Comparison of ENCODE assay signal across 14 cellular contexts in the genomic region with DNA sequence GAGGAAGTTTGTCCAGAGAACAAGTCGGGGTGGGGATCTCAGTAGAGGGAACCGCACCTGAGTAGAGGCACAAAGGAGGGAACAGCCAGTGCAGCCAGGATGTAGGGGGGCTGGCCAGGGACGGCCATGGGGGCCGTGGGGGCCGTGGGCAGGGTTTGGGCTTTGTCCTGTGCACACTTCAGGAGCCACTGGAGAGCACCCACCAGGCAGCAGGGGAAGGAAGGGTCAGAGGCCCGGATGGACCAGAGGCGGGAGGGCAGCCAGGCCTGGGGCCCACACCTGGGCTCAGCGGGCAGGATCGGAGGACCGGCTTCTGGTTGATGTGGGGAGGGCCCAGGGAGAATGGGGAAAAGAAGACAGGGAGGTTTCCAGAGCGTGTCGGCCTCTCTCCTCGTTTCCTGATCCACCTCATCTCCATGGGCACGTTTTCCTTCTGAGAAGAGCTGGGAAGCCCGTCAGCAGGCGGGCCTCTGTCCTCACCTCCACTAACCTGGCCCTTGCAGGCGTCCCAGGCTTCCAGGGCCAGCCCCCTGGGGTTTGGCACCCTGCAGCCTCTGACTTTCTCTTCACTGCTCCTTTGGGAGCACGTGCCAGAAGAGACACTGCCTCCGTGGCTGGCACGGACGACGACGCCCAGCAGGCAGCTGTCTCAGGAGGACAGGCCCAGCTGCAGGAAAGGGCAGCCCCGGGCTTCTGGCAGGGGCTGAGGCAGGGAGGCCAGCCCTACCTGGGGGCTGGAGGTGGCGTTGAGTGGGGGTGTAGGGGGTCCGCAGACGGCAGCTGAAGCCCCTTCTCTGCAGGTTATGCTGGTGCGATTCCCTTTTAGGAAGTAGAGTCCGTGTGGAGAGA. TPM values are rescaled to one million over a fixed set of nuclear protein-coding genes. Genes with fewer than 3 reads are reported as not detected.
DNase-seq lines count a peak whose midpoint lies in the region; TF ChIP-seq lines count a peak whose summit lies in the region.
"Had no signal": no experiment of that assay in that cellular context is flagged by ENCODE, and none has a peak within 500 bp of the region (broad histone marks: within the 10 kb centered on the region; RNA-seq: fewer than 3 reads in every experiment).

No MANE protein-coding gene starts in this region.

- H3K4me1 Mint-ChIP-seq in Calu3 (ENCODE audit: low read depth, unreplicated experiment) = no peaks in the 10 kb centered on the region

- no peaks in the 10 kb centered on the region for H3K27me3 Mint-ChIP-seq in Calu3 (ENCODE audit: unreplicated experiment)

- H3K36me3 ChIP-seq in adipocyte (ENCODE audit: control insufficient read depth, insufficient read depth, low read length, severe bottlenecking) = no peaks in the 10 kb centered on the region
- H3K36me3 ChIP-seq in left ventricle myocardium inferior = peaks cover 2% of the 10 kb centered on the region
- H3K36me3 ChIP-seq in neuron (ENCODE audit: insufficient read depth, low read length) = no peaks in the 10 kb centered on the region
- no peaks in the 10 kb centered on the region for H3K36me3 ChIP-seq in adrenal gland (replicated peaks in 1 of 2)

- H3K27ac ChIP-seq in left ventricle myocardium inferior (replicated peaks) (peak overlapping the region; percentile 90), adrenal gland (no peak overlapping the region)

- H3K36me3 Mint-ChIP-seq in Calu3 (ENCODE audit: insufficient read depth, unreplicated experiment) = peaks cover 3% of the 10 kb centered on the region

- peaks cover 24% of the 10 kb centered on the region for H3K4me1 ChIP-seq in adipocyte (ENCODE audit: control insufficient read depth, insufficient read depth, low read length)
- peaks cover 28% of the 10 kb centered on the region for H3K4me1 ChIP-seq in left ventricle myocardium inferior
- peaks cover 22% of the 10 kb centered on the region for H3K4me1 ChIP-seq in neuron (ENCODE audit: insufficient read depth, low read length)
- H3K4me1 ChIP-seq in adrenal gland (replicated peaks in 1 of 2) = peaks cover 0 to 13% of the 10 kb centered on the region in 2 donors

- H2AFZ ChIP-seq in neuron (ENCODE audit: low read depth, low read length) = peak overlapping the region; percentile 2

- H3K27ac Mint-ChIP-seq in Calu3 (ENCODE audit: unreplicated experiment) = no peak overlapping the region
- H3K27ac Mint-ChIP-seq: activated CD8-positive, alpha-beta T cell treated with anti-CD3 and anti-CD28 coated beads, Interleukin-2, amount 10 ng/mL, durations not matched to agents 7 days and 5 days had no signal

- intact Hi-C loops in Calu3 (cut with micrococcal nuclease; ENCODE audit: unreplicated experiment) = no loop called here
- intact Hi-C loops in left ventricle myocardium inferior (cut with micrococcal nuclease) = no loop called here
- intact Hi-C loops in adrenal gland (cut with DNase I) = no loop called here

- H3K9me3 ChIP-seq in adipocyte (ENCODE audit: control insufficient read depth, low read length) (peaks cover 3% of the 10 kb centered on the region), left ventricle myocardium inferior (replicated peaks) (no peaks in the 10 kb centered on the region), neuron (ENCODE audit: low read length) (no peaks in the 10 kb centered on the region), adrenal gland (replicated peaks in 1 of 3) (no peaks in the 10 kb centered on the region)

- no peaks in the 10 kb centered on the region for H3K9me3 Mint-ChIP-seq in Calu3 (ENCODE audit: low read depth, unreplicated experiment)

- TF ChIP-seq POLR2A in adrenal gland (IDR thresholded peaks at IDR 0.05) = no peak

- H3K27me3 ChIP-seq in adipocyte (replicated peaks; ENCODE audit: control insufficient read depth, insufficient read depth, low read length) (no peaks in the 10 kb centered on the region), left ventricle myocardium inferior (ENCODE audit: low read depth) (no peaks in the 10 kb centered on the region), neuron (ENCODE audit: insufficient read depth, low read length) (no peaks in the 10 kb centered on the region), adrenal gland (no peaks in the 10 kb centered on the region)

- peak overlapping the region; percentile 68 for H3K9ac ChIP-seq in adipocyte (ENCODE audit: low read length)

- TF ChIP-seq CTCF in Calu3 (IDR thresholded peaks at IDR 0.05; ENCODE audit: unreplicated experiment) = no peak
- TF ChIP-seq CTCF in left ventricle myocardium inferior (IDR thresholded peaks at IDR 0.05; ENCODE audit: borderline replicate concordance) = no peak
- TF ChIP-seq CTCF in adrenal gland (IDR thresholded peaks at IDR 0.05) = no peak

- CTCF ChIA-PET in Calu3 (lab: Charles Lee) = no interaction called here

- DNase-seq in Calu3 = no peak
- no peak for DNase-seq in adipocyte (ENCODE audit: low read depth)
- no peak for DNase-seq in left ventricle myocardium inferior
- DNase-seq in adrenal gland = no peak
- no peak for DNase-seq in NCI-H128 (lab: John Stamatoyannopoulos, UW; ENCODE audit: unreplicated experiment)
- no peak for DNase-seq in stimulated activated CD4-positive, alpha-beta T cell treated with anti-CD3 and anti-CD28 coated beads, Interleukin-4, amount 100 ng/mL, for 24 hours
- DNase-seq in NCI-H187 (lab: John Stamatoyannopoulos, UW) = no peak
- DNase-seq: activated gamma-delta T cell, KG1, NCI-H1694 treated with DMSO at 0.1 percent for 48 hours, NCI-H526 treated with DMSO at 0.1 percent for 48 hours, T1000 had no signal

- H3K4me3 ChIP-seq in adipocyte (ENCODE audit: low read length) (peak overlapping the region; percentile 31), left ventricle myocardium inferior (peak overlapping the region; percentile 49), neuron (ENCODE audit: low read length) (no peak overlapping the region), adrenal gland (no peak overlapping the region)

- H3K4me3 Mint-ChIP-seq in Calu3 (ENCODE audit: low read depth, unreplicated experiment) = peak overlapping the region; percentile 17

- WGBS in adrenal gland, 4 donors = 70 to 76% (median 74%) methylated on average over 17 to 29 of the region's 29 CpGs

- no TSS peak for BruUV-seq in Calu3 (replicated peaks; lab: Mats Ljungman, UMichigan)

RNA-seq across cellular contexts. Expression of a gene that starts 16.8 kb away (rescaled TPM):
- total RNA-seq in Calu3 (2022) (202 and 214 TPM in 2 replicates), left ventricle myocardium inferior (88.4 TPM), adrenal gland (100 to 1,000 TPM in 5 of 8 donors, 10 to 100 TPM in 3; 75.3 to 202 (median 123) TPM)
- 10 to 100 TPM; 76.8 to 98.0 (median 92.5) TPM for polyA plus RNA-seq in adrenal gland

RNA-seq across cellular contexts. Expression of a gene that starts 42.8 kb away (rescaled TPM):
- total RNA-seq in Calu3 (2022) (24.6 and 26.0 TPM in 2 replicates), left ventricle myocardium inferior (8.9 TPM), adrenal gland (10 to 100 TPM in 7 of 8 donors, 1 to 10 TPM in 1; 7.0 to 18.6 (median 16.2) TPM)
- 10 to 100 TPM in 1 of 3 donors, 1 to 10 TPM in 2; 5.7 to 12.5 (median 9.0) TPM for polyA plus RNA-seq in adrenal gland

RNA-seq across cellular contexts. Expression of a gene that starts 42.9 kb away (rescaled TPM):
- total RNA-seq in Calu3 (2022) = 0.95 and 1.5 TPM in 2 replicates
- 0.16 TPM for total RNA-seq in left ventricle myocardium inferior
- 1 to 10 TPM in 1 of 8 donors, under 1 TPM in 5, not detected in 2; 0.23 to 1.0 (median 0.45) TPM for total RNA-seq in adrenal gland
- polyA plus RNA-seq in adrenal gland = under 1 TPM; 0.27 to 0.40 (median 0.35) TPM

Comparison
In these comparisons a context has a peak if more than half of its experiments do, and no peak if none do; other contexts are left out.
1. H3K4me3 ChIP-seq: peak in adipocyte (single experiment) and left ventricle myocardium inferior (single experiment); none in neuron (single experiment) and adrenal gland (0 of 4).